ENCODE assay signal across 25 cellular contexts in genomic region chr4:68581382-68582338, GRCh38. TPM values are rescaled to one million over a fixed set of nuclear protein-coding genes. Genes with fewer than 3 reads are reported as not detected.
"Had no signal": no experiment of that assay in that cellular context is flagged by ENCODE, and none has a peak within 500 bp of the region (broad histone marks: within the 10 kb centered on the region; RNA-seq: fewer than 3 reads in every experiment).

No MANE protein-coding gene starts in this region.

- H3K4me1 ChIP-seq: left lung, psoas muscle, suprapubic skin, vagina had no signal

- ATAC-seq: activated T-cell treated with anti-CD3 and anti-CD28 coated beads, Interleukin-2, amount 50 U/mL, for 72 hours; left lung; mucosa of descending colon; naive thymus-derived CD8-positive, alpha-beta T cell; psoas muscle; right cardiac atrium; stimulated activated naive CD8-positive, alpha-beta T cell treated with anti-CD3 and anti-CD28 coated beads, Interleukin-15, amount 100 ng/mL, for 72 hours had no signal

- H3K27ac ChIP-seq: cardiac muscle cell, left lung, ovary, psoas muscle, skin epidermis, suprapubic skin, vagina had no signal

- H3K36me3 ChIP-seq: cardiac muscle cell, left lung, ovary, suprapubic skin, vagina had no signal

- H3K9me3 ChIP-seq: mucosa of descending colon, ovary, psoas muscle, suprapubic skin, vagina had no signal

- H3K4me3 ChIP-seq: cardiac muscle cell, left lung, mucosa of descending colon, ovary, psoas muscle, skin epidermis, suprapubic skin, vagina had no signal

- H3K27me3 ChIP-seq: cardiac muscle cell, left lung, ovary, suprapubic skin, vagina had no signal

- DNase-seq: activated CD4-positive, alpha-beta T cell treated with anti-CD3 and anti-CD28 coated beads, Interleukin-2, amount 50 U/mL, for 4 hours; activated effector memory CD4-positive, alpha-beta T cell treated with anti-CD3 and anti-CD28 coated beads, Interleukin-2, amount 50 U/mL, for 16 hours; activated T-cell treated with anti-CD3 and anti-CD28 coated beads, Interleukin-2, amount 50 U/mL, for 72 hours; dermis blood vessel endothelial cell; effector memory CD4-positive, alpha-beta T cell; foreskin melanocyte; glutamatergic neuron; hypothalamus; islet precursor cell; left lung; mucosa of descending colon; naive thymus-derived CD8-positive, alpha-beta T cell; ovary; psoas muscle; right cardiac atrium; stimulated activated CD4-positive, alpha-beta T cell treated with anti-CD3 and anti-CD28 coated beads, Interleukin-2, amount 100 ng/mL, for 48 hours; stimulated activated naive CD8-positive, alpha-beta T cell treated with anti-CD3 and anti-CD28 coated beads, Interleukin-15, amount 100 ng/mL, for 72 hours; trophoblast cell had no signal

RNA-seq across cellular contexts. Expression of gene UGT2B17, which starts 5.5 kb away (rescaled TPM):
- total RNA-seq: activated CD8-positive, alpha-beta memory T cell treated with anti-CD3 and anti-CD28 coated beads for 36 hours; activated T-cell treated with anti-CD3 and anti-CD28 coated beads, Interleukin-2, amount 50 U/mL, for 72 hours; cardiac muscle cell; dermis blood vessel endothelial cell; fibroblast of lung; naive thymus-derived CD8-positive, alpha-beta T cell; psoas muscle; suprapubic skin; T-helper 2 cell treated with Interferon-gamma antibody and Interleukin-4, amounts not matched to agents 100 ng/mL and 5 ng/mL, for 36 hours; vagina had no signal
